Comparison of ENCODE assay signal across 8 cellular contexts in genomic region chr17:43576563-43577229, GRCh38. TPM values are rescaled to one million over a fixed set of nuclear protein-coding genes. Genes with fewer than 3 reads are reported as not detected.
DNase-seq lines count a peak whose midpoint lies in the region; ATAC-seq and TF ChIP-seq lines count a peak whose summit lies in the region.

No MANE protein-coding gene starts in this region.

- H3K36me3 ChIP-seq in BLaER1 treated with 17β-estradiol and CSF1 and Interleukin-3, amounts not matched to agents 10 nM and 100 nM: no peaks in the 10 kb centered on the region
- no peaks in the 10 kb centered on the region for H3K36me3 ChIP-seq in endodermal cell (ENCODE audit: control insufficient read depth, insufficient read depth, low read length)

- no peaks in the 10 kb centered on the region for H3K36me3 Mint-ChIP-seq in activated CD8-positive, alpha-beta T cell treated with anti-CD3 and anti-CD28 coated beads, Interleukin-2, amount 10 ng/mL, durations not matched to agents 7 days and 5 days (ENCODE audit: low read depth)
- H3K36me3 Mint-ChIP-seq in endodermal cell (ENCODE audit: low read depth) (no peaks in the 10 kb centered on the region), mesothelial cell of epicardium (no peaks in the 10 kb centered on the region)

- no peak overlapping the region for H3K9ac ChIP-seq in BLaER1 treated with 17β-estradiol and CSF1 and Interleukin-3, amounts not matched to agents 10 nM and 100 nM
- H3K9ac ChIP-seq in endodermal cell (ENCODE audit: extremely low read depth, low read length, poor library complexity, severe bottlenecking): no peak overlapping the region

- ATAC-seq in activated CD8-positive, alpha-beta T cell treated with anti-CD3 and anti-CD28 coated beads, Interleukin-2, amount 10 ng/mL, durations not matched to agents 7 days and 5 days: peak; percentile 83
- ATAC-seq in HG03432 (IDR thresholded peaks at IDR 0.05; ENCODE audit: unreplicated experiment): no peak

- no peaks in the 10 kb centered on the region for H3K9me3 Mint-ChIP-seq in activated CD8-positive, alpha-beta T cell treated with anti-CD3 and anti-CD28 coated beads, Interleukin-2, amount 10 ng/mL, durations not matched to agents 7 days and 5 days (ENCODE audit: insufficient read depth)
- H3K9me3 Mint-ChIP-seq in endodermal cell: no peaks in the 10 kb centered on the region
- no peaks in the 10 kb centered on the region for H3K9me3 Mint-ChIP-seq in mesothelial cell of epicardium

- H3K4me3 ChIP-seq in BLaER1 treated with 17β-estradiol and CSF1 and Interleukin-3, amounts not matched to agents 10 nM and 100 nM: no peak overlapping the region
- peak overlapping the region; percentile 50 for H3K4me3 ChIP-seq in endodermal cell (ENCODE audit: low read length)

- peaks cover 18 to 58% (median 49%) of the 10 kb centered on the region in 10 experiments for H3K4me1 ChIP-seq in BLaER1 treated with 17β-estradiol and CSF1 and Interleukin-3, amounts not matched to agents 10 nM and 100 nM
- H3K4me1 ChIP-seq in endodermal cell (ENCODE audit: control insufficient read depth, insufficient read depth, low read length): peaks cover 28% of the 10 kb centered on the region

- H3K4me3 Mint-ChIP-seq in activated CD8-positive, alpha-beta T cell treated with anti-CD3 and anti-CD28 coated beads, Interleukin-2, amount 10 ng/mL, durations not matched to agents 7 days and 5 days: no peak overlapping the region
- H3K4me3 Mint-ChIP-seq in endodermal cell (peak overlapping the region; percentile 29), mesothelial cell of epicardium (no peak overlapping the region)

- peaks cover 24% of the 10 kb centered on the region for H3K4me1 Mint-ChIP-seq in activated CD8-positive, alpha-beta T cell treated with anti-CD3 and anti-CD28 coated beads, Interleukin-2, amount 10 ng/mL, durations not matched to agents 7 days and 5 days (ENCODE audit: low read depth)
- H3K4me1 Mint-ChIP-seq in endodermal cell: peaks cover 58% of the 10 kb centered on the region
- H3K4me1 Mint-ChIP-seq in mesothelial cell of epicardium: peaks cover 34% of the 10 kb centered on the region

- no peaks in the 10 kb centered on the region for H3K9me3 ChIP-seq in BLaER1 treated with 17β-estradiol and CSF1 and Interleukin-3, amounts not matched to agents 10 nM and 100 nM (replicated peaks in 1 of 11)
- no peaks in the 10 kb centered on the region for H3K9me3 ChIP-seq in endodermal cell (ENCODE audit: control insufficient read depth, low read length)

- DNase-seq in HEK293T (ENCODE audit: extremely low spot score) (peak; percentile 80), NCI-H774 (lab: John Stamatoyannopoulos, UW) (peak; percentile 73), endodermal cell (peak; percentile 98), mesothelial cell of epicardium (ENCODE audit: low spot score in 2 of 2, unreplicated experiment in 2 of 2) (peak; percentile 51 to 82)
- peak; percentile 74 for DNase-seq in activated CD8-positive, alpha-beta T cell treated with anti-CD3 and anti-CD28 coated beads, Interleukin-2, amount 10 ng/mL, durations not matched to agents 7 days and 5 days
- peak; percentile 74 for DNase-seq in stimulated activated CD8-positive, alpha-beta memory T cell treated with anti-CD3 and anti-CD28 coated beads, Interleukin-4, amount 100 ng/mL, for 48 hours

- CTCF ChIA-PET in HEK293T (lab: Yijun Ruan, JAX): interaction anchor here (0.6 to 1.3 kb wide), 11 partner anchors 13 to 1049 kb away, joined by 3 to 6 read pairs (median 3); no protein-coding TSS in a partner anchor
- CTCF ChIA-PET in activated CD8-positive, alpha-beta T cell treated with anti-CD3 and anti-CD28 coated beads, Interleukin-2, amount 10 ng/mL, durations not matched to agents 7 days and 5 days (lab: Charles Lee): interaction anchor here (0.6 to 11.5 kb wide), 39 partner anchors 9 to 457 kb away, joined by 3 to 243 read pairs (median 6); partner anchors contain the start of genes DHX8, MEOX1 and SOST

- peak overlapping the region in 8 of 11 experiments; percentile 21 to 95 (median 86); a peak in 6 of 22 replicates for H3K4me2 ChIP-seq in BLaER1 treated with 17β-estradiol and CSF1 and Interleukin-3, amounts not matched to agents 10 nM and 100 nM

- H3K27me3 Mint-ChIP-seq in activated CD8-positive, alpha-beta T cell treated with anti-CD3 and anti-CD28 coated beads, Interleukin-2, amount 10 ng/mL, durations not matched to agents 7 days and 5 days (ENCODE audit: low read depth): peaks cover 4% of the 10 kb centered on the region
- peaks cover 8% of the 10 kb centered on the region for H3K27me3 Mint-ChIP-seq in endodermal cell (ENCODE audit: insufficient read depth)
- peaks cover 2% of the 10 kb centered on the region for H3K27me3 Mint-ChIP-seq in mesothelial cell of epicardium (ENCODE audit: low read depth)

- 8 to 17% methylated on average over 8 to 10 of the region's 10 CpGs for WGBS in endodermal cell (ENCODE audit: insufficient coverage in 1 of 2, insufficient read length in 1 of 2), 2 experiments

- POLR2A ChIA-PET in HEK293T (lab: Yijun Ruan, JAX): interaction anchor here (3.0 kb wide), 1 partner anchor 97 kb away, joined by 19 read pairs; no protein-coding TSS in a partner anchor
- POLR2A ChIA-PET in activated CD8-positive, alpha-beta T cell treated with anti-CD3 and anti-CD28 coated beads, Interleukin-2, amount 10 ng/mL, durations not matched to agents 7 days and 5 days (lab: Charles Lee): interaction anchor here (0.6 to 1.0 kb wide), 3 partner anchors 32 to 97 kb away, joined by 3 to 4 read pairs (median 3); no protein-coding TSS in a partner anchor

- TF ChIP-seq CTCF in endodermal cell (conservative IDR thresholded peaks at IDR 0.05): peak; percentile 98
- TF ChIP-seq CTCF in mesothelial cell of epicardium (IDR thresholded peaks at IDR 0.05; ENCODE audit: unreplicated experiment): peak; percentile 96

- H4K20me1 ChIP-seq in BLaER1 treated with 17β-estradiol and CSF1 and Interleukin-3, amounts not matched to agents 10 nM and 100 nM: no peaks in the 10 kb centered on the region

- H3K27me3 ChIP-seq in BLaER1 treated with 17β-estradiol and CSF1 and Interleukin-3, amounts not matched to agents 10 nM and 100 nM: no peaks in the 10 kb centered on the region
- peaks cover 21% of the 10 kb centered on the region for H3K27me3 ChIP-seq in endodermal cell (ENCODE audit: control insufficient read depth, insufficient read depth, low read length, poor library complexity, severe bottlenecking)

- no peak overlapping the region for H3K27ac ChIP-seq in BLaER1 treated with 17β-estradiol and CSF1 and Interleukin-3, amounts not matched to agents 10 nM and 100 nM
- no peak overlapping the region for H3K27ac ChIP-seq in endodermal cell (ENCODE audit: low read depth, low read length)

- H3K27ac Mint-ChIP-seq in activated CD8-positive, alpha-beta T cell treated with anti-CD3 and anti-CD28 coated beads, Interleukin-2, amount 10 ng/mL, durations not matched to agents 7 days and 5 days: no peak overlapping the region
- no peak overlapping the region for H3K27ac Mint-ChIP-seq in endodermal cell
- peak overlapping the region; percentile 17 for H3K27ac Mint-ChIP-seq in mesothelial cell of epicardium

TF ChIP-seq in HEK293T, 16 proteins besides CTCF, POLR2A, EP300 and RAD21:
- TF ChIP-seq ELF4 (IDR thresholded peaks at IDR 0.05): no peak
- no peak for TF ChIP-seq SP1 (IDR thresholded peaks at IDR 0.05)
- TF ChIP-seq FOXM1 (IDR thresholded peaks at IDR 0.05; ENCODE audit: borderline replicate concordance): no peak
- no peak for TF ChIP-seq FOXK2 (IDR thresholded peaks at IDR 0.05)
- TF ChIP-seq LEF1 (IDR thresholded peaks at IDR 0.05; ENCODE audit: borderline replicate concordance): no peak
- no peak for TF ChIP-seq HDGF (IDR thresholded peaks at IDR 0.05; ENCODE audit: borderline replicate concordance)
- TF ChIP-seq FOXA1 (IDR thresholded peaks at IDR 0.05): no peak
- TF ChIP-seq ZNF384 (IDR thresholded peaks at IDR 0.05): no peak
- TF ChIP-seq NFRKB (IDR thresholded peaks at IDR 0.05): no peak
- TF ChIP-seq SUZ12 (IDR thresholded peaks at IDR 0.05): no peak
- TF ChIP-seq PKNOX1 (IDR thresholded peaks at IDR 0.05): no peak
- TF ChIP-seq ARNT (IDR thresholded peaks at IDR 0.05): no peak
- no peak for TF ChIP-seq CTBP1 (IDR thresholded peaks at IDR 0.05; ENCODE audit: borderline replicate concordance)
- TF ChIP-seq L3MBTL2 (conservative IDR thresholded peaks at IDR 0.05): no peak

RNA-seq across cellular contexts. Expression of gene ETV4, which starts 30.6 kb away (rescaled TPM):
- total RNA-seq in activated CD8-positive, alpha-beta T cell treated with anti-CD3 and anti-CD28 coated beads, Interleukin-2, amount 10 ng/mL, durations not matched to agents 7 days and 5 days: 1 to 10 TPM; 2.7 to 3.9 TPM
- total RNA-seq in endodermal cell: 10 to 100 TPM; 51.1 to 83.0 TPM
- 28.1 TPM for polyA plus RNA-seq in endodermal cell (2013, experiment 1 of 2)
- polyA plus RNA-seq in endodermal cell (2013, experiment 2 of 2): 38.7 TPM
- 4.4 to 5.6 TPM (median 5.4 TPM) in 3 replicates for total RNA-seq in mesothelial cell of epicardium
